8 cellular contexts compared by ENCODE assay signal in genomic region chr9:131372609-131372978, GRCh38. TPM values are rescaled to one million over a fixed set of nuclear protein-coding genes. Genes with fewer than 3 reads are reported as not detected.
A peak's percentile ranks its signal among the peaks of the same experiment; 100 is the strongest.
DNase-seq lines count a peak whose midpoint lies in the region; ATAC-seq and TF ChIP-seq lines count a peak whose summit lies in the region.
"Not testable (repeated sequence)": the region's sequence is repeated elsewhere in the genome, so short reads cannot be mapped to it uniquely, and the experiment has no call there.

No MANE protein-coding gene starts in this region.

- TF ChIP-seq EP300 in upper lobe of left lung (IDR thresholded peaks at IDR 0.05) = not testable (repeated sequence)

- intact Hi-C loops in body of pancreas (cut with DNase I) = loop anchor here (10.0 kb wide), 1 partner anchor 52 kb away; no protein-coding TSS in a partner anchor
- intact Hi-C loops in lower lobe of right lung (cut with DNase I); prostate gland (cut with DNase I): not testable (repeated sequence)

- POLR2A ChIA-PET in WTC11 (lab: Charles Lee) = interaction anchor here (1.0 to 1.7 kb wide), 9 partner anchors 10 to 64 kb away, joined by 3 to 15 read pairs (median 7); no protein-coding TSS in a partner anchor

- H3K4me1 ChIP-seq in body of pancreas; fibroblast of lung (ENCODE audit: control insufficient read depth, extremely low read depth, insufficient read depth, low read length); prostate gland (replicated peaks): not testable (repeated sequence)
- H3K4me1 ChIP-seq in lower lobe of right lung (peaks cover 11% of the 10 kb centered on the region), upper lobe of left lung (peaks cover 5 to 15% (median 8%) of the 10 kb centered on the region in 4 donors)

- H3K9ac ChIP-seq in fibroblast of lung (ENCODE audit: insufficient read depth, low read length) = not testable (repeated sequence)

- TF ChIP-seq POLR2A in body of pancreas (IDR thresholded peaks at IDR 0.05); prostate gland (IDR thresholded peaks at IDR 0.05); upper lobe of left lung (IDR thresholded peaks at IDR 0.05): not testable (repeated sequence)

- H3K4me3 ChIP-seq in body of pancreas = peak overlapping the region; percentile 13 to 26
- H3K4me3 ChIP-seq in fibroblast of lung (replicated peaks in 1 of 4; ENCODE audit: control extremely low read depth in 1 of 4, insufficient read depth in 1 of 4, low read depth in 3 of 4, low read length in 4 of 4) = peak overlapping the region; percentile 72 to 88 (median 81)
- H3K4me3 ChIP-seq in lower lobe of right lung = peak overlapping the region; percentile 68
- peak overlapping the region; percentile 41 for H3K4me3 ChIP-seq in prostate gland
- H3K4me3 ChIP-seq in upper lobe of left lung = peak overlapping the region; percentile 21 to 73 (median 60)

- H3K27me3 Mint-ChIP-seq in WTC11 (ENCODE audit: low read depth) = not testable (repeated sequence)

- peaks cover 10% of the 10 kb centered on the region for H3K36me3 Mint-ChIP-seq in WTC11

- not testable (repeated sequence) for H3K36me3 ChIP-seq in body of pancreas (replicated peaks in 1 of 2; ENCODE audit: insufficient read depth in 1 of 2, low read depth in 2 of 2); fibroblast of lung (ENCODE audit: control insufficient read depth, insufficient read depth, low read length); lower lobe of right lung; prostate gland; upper lobe of left lung

- ATAC-seq in WTC11, body of pancreas: not testable (repeated sequence)
- ATAC-seq in lower lobe of right lung = peak in 1 of 2 donors; percentile 1
- peak in 1 of 2 donors; percentile 18 for ATAC-seq in upper lobe of left lung (ENCODE audit: low FRiP score in 2 of 2)

- H4K20me1 ChIP-seq in fibroblast of lung (ENCODE audit: control insufficient read depth, extremely low read depth, insufficient read depth, low read length) = not testable (repeated sequence)

- peak overlapping the region; percentile 100 for H3K4me2 ChIP-seq in fibroblast of lung (ENCODE audit: extremely low read depth, insufficient read depth, low read length)

- H3K27me3 ChIP-seq in body of pancreas; fibroblast of lung (ENCODE audit: control insufficient read depth, insufficient read depth, low read length); lower lobe of right lung (ENCODE audit: low read depth); prostate gland (replicated peaks; ENCODE audit: insufficient read depth); upper lobe of left lung: not testable (repeated sequence)

- H3K27ac ChIP-seq in body of pancreas (peak overlapping the region; percentile 74 to 98 (median 87)), fibroblast of lung (ENCODE audit: insufficient read depth, low read length) (peak overlapping the region; percentile 85), lower lobe of right lung (peak overlapping the region; percentile 91), prostate gland (peak overlapping the region; percentile 78 to 84), upper lobe of left lung (peak overlapping the region; percentile 89 to 97 (median 93))

- not testable (repeated sequence) for H2AFZ ChIP-seq in fibroblast of lung (ENCODE audit: low read length)

- DNase-seq in ELF-1 (ENCODE audit: low read depth, low spot score) (peak; percentile 36), MV-4-11 (lab: John Stamatoyannopoulos, UW) (peak; percentile 48), body of pancreas (peak in 1 of 4 donors; percentile 41), lower lobe of right lung (peak; percentile 61)
- not testable (repeated sequence) for DNase-seq in WTC11 (ENCODE audit: low spot score); fibroblast of lung (ENCODE audit: low read depth in 2 of 2); prostate gland (ENCODE audit: low spot score); upper lobe of left lung

- H3K4me1 Mint-ChIP-seq in WTC11 = peaks cover 12% of the 10 kb centered on the region

- H3K9me3 Mint-ChIP-seq in WTC11 = not testable (repeated sequence)

- not testable (repeated sequence) for TF ChIP-seq CTCF in WTC11 (IDR thresholded peaks at IDR 0.05); body of pancreas (IDR thresholded peaks at IDR 0.05); fibroblast of lung (conservative IDR thresholded peaks at IDR 0.05 in 1 of 2, IDR thresholded peaks at IDR 0.05 in 1 of 2; ENCODE audit: low read depth in 1 of 2, low read length in 2 of 2); lower lobe of right lung (IDR thresholded peaks at IDR 0.05); prostate gland (IDR thresholded peaks at IDR 0.05); upper lobe of left lung (IDR thresholded peaks at IDR 0.05)

- 38 to 57% methylated on average over 15 to 17 of the region's 17 CpGs for WGBS in body of pancreas, 2 donors
- whole genome bisulfite sequencing in prostate gland = 35% methylated on average over 17 of the region's 17 CpGs
- WGBS in upper lobe of left lung, 2 donors = 40 to 53% methylated on average over 17 of the region's 17 CpGs

- peak overlapping the region; percentile 93 for H3K4me3 Mint-ChIP-seq in WTC11

- not testable (repeated sequence) for H3K79me2 ChIP-seq in fibroblast of lung (ENCODE audit: control insufficient read depth, insufficient read depth, low read length)

- H3K9me3 ChIP-seq in body of pancreas; fibroblast of lung (ENCODE audit: control insufficient read depth, insufficient read depth, low read depth, low read length); lower lobe of right lung; prostate gland; upper lobe of left lung: not testable (repeated sequence)

- CTCF ChIA-PET in WTC11 (lab: Charles Lee) = interaction anchor here (0.7 to 2.5 kb wide), 11 partner anchors 8 to 105 kb away, joined by 3 to 36 read pairs (median 5); no protein-coding TSS in a partner anchor

- peak overlapping the region; percentile 99 for H3K27ac Mint-ChIP-seq in WTC11

TF ChIP-seq in WTC11, 78 proteins besides CTCF, POLR2A, EP300 and RAD21:
- TF ChIP-seq GABPB1 (CRISPR knock-in tag; IDR thresholded peaks at IDR 0.05) = peak; percentile 2; the same call in 1 of the 2 replicates

RNA-seq across cellular contexts. Expression of gene PRRC2B, which starts 21.3 kb away (rescaled TPM):
- total RNA-seq in WTC11 (2021) (272 to 314 TPM (median 311 TPM) in 3 replicates), body of pancreas (100 to 1,000 TPM in 1 of 2 donors, 10 to 100 TPM in 1; 78.3 to 177 TPM), fibroblast of lung (51.4 and 66.4 TPM in 2 replicates), lower lobe of right lung (170 TPM), prostate gland (100 to 1,000 TPM in 1 of 2 donors, 10 to 100 TPM in 1; 94.7 to 197 TPM), upper lobe of left lung (100 to 1,000 TPM; 114 to 348 (median 186) TPM)
- 29.7 and 29.9 TPM in 2 replicates for polyA plus RNA-seq in fibroblast of lung
- 47.1 and 74.6 TPM in 2 replicates for polyA plus RNA-seq in fibroblast of lung (2012)
- polyA minus RNA-seq in fibroblast of lung (ENCODE audit: low replicate concordance) = 120 and 241 TPM in 2 replicates

Comparison
In these comparisons a context has a peak if more than half of its experiments do, and no peak if none do; other contexts are left out.
1. H3K4me3 ChIP-seq: peak in every context shown above with its lines; median percentile 81 in fibroblast of lung; 68 in lower lobe of right lung; 60 in upper lobe of left lung; 41 in prostate gland; 20 in body of pancreas.